1 cellular context compared by ENCODE assay signal in the genomic region with DNA sequence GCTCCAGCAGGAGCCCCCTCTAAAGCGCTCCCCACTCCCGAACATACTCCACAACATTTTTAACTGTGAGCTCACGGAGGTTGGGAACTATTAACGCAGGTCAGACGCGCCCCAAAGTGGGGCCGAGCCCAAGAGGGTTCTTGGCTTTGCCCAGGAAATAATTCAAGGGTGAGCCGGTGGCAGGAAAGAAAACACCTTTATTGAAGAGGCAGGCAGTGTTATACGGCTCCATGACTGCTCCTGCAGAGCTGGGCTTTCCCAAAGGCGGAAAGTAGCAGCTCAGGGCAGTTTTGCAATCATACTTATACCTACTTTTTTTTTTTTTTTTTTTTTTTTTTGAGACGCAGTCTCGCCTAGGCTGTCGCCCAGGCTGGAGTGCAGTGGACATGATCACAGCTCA.
TF ChIP-seq lines count a peak whose summit lies in the region.

No MANE protein-coding gene starts in this region.

TF ChIP-seq in SK-N-SH, 30 proteins besides CTCF, POLR2A, EP300 and RAD21:
- no peak for TF ChIP-seq SIN3A (IDR thresholded peaks at IDR 0.05; ENCODE audit: borderline replicate concordance, low read depth, low read length)
- no peak for TF ChIP-seq ZBTB33 (IDR thresholded peaks at IDR 0.05; ENCODE audit: borderline replicate concordance, low read depth)
- no peak for TF ChIP-seq TAF1 (IDR thresholded peaks at IDR 0.05; ENCODE audit: borderline replicate concordance, low read depth, low read length)
- no peak for TF ChIP-seq CHD2 (IDR thresholded peaks at IDR 0.05; ENCODE audit: low read length, partially characterized antibody)
- no peak for TF ChIP-seq USF1 (IDR thresholded peaks at IDR 0.05; ENCODE audit: borderline replicate concordance, low read depth)
- TF ChIP-seq FOXJ3 (CRISPR knock-in tag; IDR thresholded peaks at IDR 0.05) = no peak
- TF ChIP-seq, protein P1, sequence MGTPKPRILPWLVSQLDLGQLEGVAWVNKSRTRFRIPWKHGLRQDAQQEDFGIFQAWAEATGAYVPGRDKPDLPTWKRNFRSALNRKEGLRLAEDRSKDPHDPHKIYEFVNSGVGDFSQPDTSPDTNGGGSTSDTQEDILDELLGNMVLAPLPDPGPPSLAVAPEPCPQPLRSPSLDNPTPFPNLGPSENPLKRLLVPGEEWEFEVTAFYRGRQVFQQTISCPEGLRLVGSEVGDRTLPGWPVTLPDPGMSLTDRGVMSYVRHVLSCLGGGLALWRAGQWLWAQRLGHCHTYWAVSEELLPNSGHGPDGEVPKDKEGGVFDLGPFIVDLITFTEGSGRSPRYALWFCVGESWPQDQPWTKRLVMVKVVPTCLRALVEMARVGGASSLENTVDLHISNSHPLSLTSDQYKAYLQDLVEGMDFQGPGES (IDR thresholded peaks at IDR 0.05; ENCODE audit: low read depth, low read length) = no peak
- TF ChIP-seq, protein P2, sequence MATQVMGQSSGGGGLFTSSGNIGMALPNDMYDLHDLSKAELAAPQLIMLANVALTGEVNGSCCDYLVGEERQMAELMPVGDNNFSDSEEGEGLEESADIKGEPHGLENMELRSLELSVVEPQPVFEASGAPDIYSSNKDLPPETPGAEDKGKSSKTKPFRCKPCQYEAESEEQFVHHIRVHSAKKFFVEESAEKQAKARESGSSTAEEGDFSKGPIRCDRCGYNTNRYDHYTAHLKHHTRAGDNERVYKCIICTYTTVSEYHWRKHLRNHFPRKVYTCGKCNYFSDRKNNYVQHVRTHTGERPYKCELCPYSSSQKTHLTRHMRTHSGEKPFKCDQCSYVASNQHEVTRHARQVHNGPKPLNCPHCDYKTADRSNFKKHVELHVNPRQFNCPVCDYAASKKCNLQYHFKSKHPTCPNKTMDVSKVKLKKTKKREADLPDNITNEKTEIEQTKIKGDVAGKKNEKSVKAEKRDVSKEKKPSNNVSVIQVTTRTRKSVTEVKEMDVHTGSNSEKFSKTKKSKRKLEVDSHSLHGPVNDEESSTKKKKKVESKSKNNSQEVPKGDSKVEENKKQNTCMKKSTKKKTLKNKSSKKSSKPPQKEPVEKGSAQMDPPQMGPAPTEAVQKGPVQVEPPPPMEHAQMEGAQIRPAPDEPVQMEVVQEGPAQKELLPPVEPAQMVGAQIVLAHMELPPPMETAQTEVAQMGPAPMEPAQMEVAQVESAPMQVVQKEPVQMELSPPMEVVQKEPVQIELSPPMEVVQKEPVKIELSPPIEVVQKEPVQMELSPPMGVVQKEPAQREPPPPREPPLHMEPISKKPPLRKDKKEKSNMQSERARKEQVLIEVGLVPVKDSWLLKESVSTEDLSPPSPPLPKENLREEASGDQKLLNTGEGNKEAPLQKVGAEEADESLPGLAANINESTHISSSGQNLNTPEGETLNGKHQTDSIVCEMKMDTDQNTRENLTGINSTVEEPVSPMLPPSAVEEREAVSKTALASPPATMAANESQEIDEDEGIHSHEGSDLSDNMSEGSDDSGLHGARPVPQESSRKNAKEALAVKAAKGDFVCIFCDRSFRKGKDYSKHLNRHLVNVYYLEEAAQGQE (IDR thresholded peaks at IDR 0.05; ENCODE audit: low read depth, low read length) = no peak
- no peak for TF ChIP-seq MEF2A (IDR thresholded peaks at IDR 0.05; ENCODE audit: borderline replicate concordance, low read depth)
- no peak for TF ChIP-seq ELF1 (IDR thresholded peaks at IDR 0.05)
- no peak for TF ChIP-seq PBX3 (IDR thresholded peaks at IDR 0.05)
- TF ChIP-seq RXRA (IDR thresholded peaks at IDR 0.05; ENCODE audit: borderline replicate concordance, low read depth) = no peak
- no peak for TF ChIP-seq MAX (IDR thresholded peaks at IDR 0.05; ENCODE audit: low read depth)
- no peak for TF ChIP-seq NRF1 (IDR thresholded peaks at IDR 0.05; ENCODE audit: low read depth, low read length)
- no peak for TF ChIP-seq SMC3 (IDR thresholded peaks at IDR 0.05; ENCODE audit: low read depth, low read length)
